ENCODE assay signal across 8 cellular contexts in genomic region chr17:40542562-40543411, GRCh38. TPM values are rescaled to one million over a fixed set of nuclear protein-coding genes. Genes with fewer than 3 reads are reported as not detected.
DNase-seq lines count a peak whose midpoint lies in the region; ATAC-seq and TF ChIP-seq lines count a peak whose summit lies in the region.

No MANE protein-coding gene starts in this region.

- intact Hi-C loops in heart left ventricle (cut with DNase I) = loop anchor here in 1 of 10 donors (2.0 kb wide), 1 partner anchor 14 kb away; no protein-coding TSS in a partner anchor
- intact Hi-C loops in sciatic nerve (cut with DNase I) = no loop called here

- no peaks in the 10 kb centered on the region for H3K9me3 ChIP-seq in heart left ventricle

- H3K9me3 Mint-ChIP-seq in activated naive CD4-positive, alpha-beta T cell treated with anti-CD3 and anti-CD28 coated beads, Interleukin-2, amount 50 U/mL, for 72 hours = no peaks in the 10 kb centered on the region

- H3K27ac ChIP-seq in heart left ventricle = peak overlapping the region; percentile 74 to 98 (median 92)

- 40 to 55% (median 54%) methylated on average over 14 of the region's 14 CpGs for WGBS in heart left ventricle, 4 donors

- peak overlapping the region; percentile 97 to 100 for H3K27ac Mint-ChIP-seq in activated naive CD4-positive, alpha-beta T cell treated with anti-CD3 and anti-CD28 coated beads, Interleukin-2, amount 50 U/mL, for 72 hours

- H3K36me3 Mint-ChIP-seq in activated naive CD4-positive, alpha-beta T cell treated with anti-CD3 and anti-CD28 coated beads, Interleukin-2, amount 50 U/mL, for 72 hours = peaks cover 0 to 5% of the 10 kb centered on the region in 2 donors

- H3K36me3 ChIP-seq in heart left ventricle = no peaks in the 10 kb centered on the region

- no peak overlapping the region for H3K4me3 ChIP-seq in heart left ventricle

- DNase-seq in NCI-H748 (lab: John Stamatoyannopoulos, UW; ENCODE audit: unreplicated experiment) (peak; percentile 9), NCI-H748 treated with DMSO at 0.1 percent for 48 hours (lab: John Stamatoyannopoulos, UW) (no peak), LHCN-M2 (ENCODE audit: low read depth) (peak; percentile 90), heart left ventricle (peak in 4 of 5 donors; percentile 81 to 90 (median 83)), sciatic nerve (ENCODE audit: low spot score) (peak; percentile 89), RKO (ENCODE audit: low spot score) (no peak), ACHN (no peak)
- DNase-seq in activated naive CD4-positive, alpha-beta T cell treated with anti-CD3 and anti-CD28 coated beads, Interleukin-2, amount 50 U/mL, for 72 hours (ENCODE audit: low spot score in 2 of 2) = peak; percentile 58 to 94

- TF ChIP-seq CTCF in heart left ventricle (IDR thresholded peaks at IDR 0.05) = no peak

- ATAC-seq in activated naive CD4-positive, alpha-beta T cell treated with anti-CD3 and anti-CD28 coated beads, Interleukin-2, amount 50 U/mL, for 72 hours = peak; percentile 41 to 66
- ATAC-seq in heart left ventricle = peak; percentile 83 to 90 (median 88)
- ATAC-seq in sciatic nerve = peak; percentile 97

- H3K4me1 ChIP-seq in heart left ventricle = peaks cover 29 to 73% (median 59%) of the 10 kb centered on the region in 12 donors

- TF ChIP-seq POLR2A in heart left ventricle (IDR thresholded peaks at IDR 0.05) = no peak

- in situ Hi-C loops in ACHN (cut with HindIII; ENCODE audit: low pct_ligation_motif_present, low pct_unique_long_range_greater_than_20kb, low sequenced_read_pairs) = loop anchor here (25.0 kb wide), 2 partner anchors 105 to 230 kb away; partner anchors contain the start of genes IGFBP4 and RARA

- H3K27me3 ChIP-seq in heart left ventricle = no peaks in the 10 kb centered on the region

RNA-seq across cellular contexts. Expression of gene CCR7, which starts 22.5 kb away (rescaled TPM):
- total RNA-seq in LHCN-M2 (2014; rRNA removed) (0.26 TPM in 1 of 2 replicates, not detected in the other), heart left ventricle (1 to 10 TPM in 1 of 9 donors, under 1 TPM in 5, not detected in 3; 0.09 to 2.2 (median 0.23) TPM), sciatic nerve (1.4 TPM)
- 0.53 TPM for polyA plus RNA-seq in LHCN-M2 (2012)
- total RNA-seq in activated naive CD4-positive, alpha-beta T cell treated with anti-CD3 and anti-CD28 coated beads, Interleukin-2, amount 50 U/mL, for 72 hours = 100 to 1,000 TPM; 287 to 301 TPM
- polyA plus RNA-seq in heart left ventricle = under 1 TPM; 0.15 to 0.35 TPM

RNA-seq across cellular contexts. Expression of gene TNS4, which starts 41.4 kb away (rescaled TPM):
- not detected in 2 replicates for total RNA-seq in LHCN-M2 (2014; rRNA removed)
- polyA plus RNA-seq in LHCN-M2 (2012) = 0.05 TPM
- total RNA-seq in activated naive CD4-positive, alpha-beta T cell treated with anti-CD3 and anti-CD28 coated beads, Interleukin-2, amount 50 U/mL, for 72 hours = 10 to 100 TPM in 1 of 2 donors, 1 to 10 TPM in 1; 1.7 to 11.6 TPM
- total RNA-seq in heart left ventricle = under 1 TPM in 2 of 9 donors, not detected in 7; 0.16 to 0.91 TPM
- not detected for polyA plus RNA-seq in heart left ventricle
- 0.36 TPM for total RNA-seq in sciatic nerve

Comparison
In these comparisons a context has a peak if more than half of its experiments do, and no peak if none do; other contexts are left out.
1. DNase-seq: peak in NCI-H748 (single experiment), LHCN-M2 (single experiment), activated naive CD4-positive, alpha-beta T cell treated with anti-CD3 and anti-CD28 coated beads, Interleukin-2, amount 50 U/mL, for 72 hours (2 of 2), heart left ventricle (4 of 5) and sciatic nerve (single experiment); none in NCI-H748 treated with DMSO at 0.1 percent for 48 hours (single experiment), RKO (single experiment) and ACHN (single experiment).
2. RNA of gene CCR7, which starts 22.5 kb away (total RNA-seq): 287 to 301 TPM in activated naive CD4-positive, alpha-beta T cell treated with anti-CD3 and anti-CD28 coated beads, Interleukin-2, amount 50 U/mL, for 72 hours; 1.4 TPM in sciatic nerve (single experiment), 0.09 to 2.2 TPM in heart left ventricle and 0.26 TPM in LHCN-M2; every median in the first group is over 10 times any median in the second.
3. Peak in every context shown above with its lines, with median percentiles within 50 percentile points of each other: ATAC-seq.